10 cellular contexts compared by ENCODE assay signal in genomic region chr7:151566897-151567320, GRCh38. TPM values are rescaled to one million over a fixed set of nuclear protein-coding genes. Genes with fewer than 3 reads are reported as not detected.
DNase-seq lines count a peak whose midpoint lies in the region; ATAC-seq and TF ChIP-seq lines count a peak whose summit lies in the region.
"Had no signal": no experiment of that assay in that cellular context is flagged by ENCODE, and none has a peak within 500 bp of the region (broad histone marks: within the 10 kb centered on the region; RNA-seq: fewer than 3 reads in every experiment).

No MANE protein-coding gene starts in this region.

- POLR2A ChIA-PET in AG04449 (lab: Yijun Ruan, JAX), result no interaction called here

- TF ChIP-seq POLR2A in NB4 (IDR thresholded peaks at IDR 0.05; ENCODE audit: extremely low read depth, insufficient read length), result no peak

- H3K4me3 ChIP-seq in AG04449 (ENCODE audit: low read depth, low read length) (no peak overlapping the region), NB4 (ENCODE audit: low read depth, low read length) (no peak overlapping the region)
- H3K4me3 ChIP-seq: tibial artery had no signal

- H3K27ac ChIP-seq in caudate nucleus (ENCODE audit: low read depth, low read length), result peak overlapping the region; percentile 3

- ATAC-seq in left lobe of liver, result peak; percentile 31

- CTCF ChIA-PET in AG04449 (lab: Yijun Ruan, JAX), result interaction anchor here (0.7 to 11.8 kb wide), 4 partner anchors 10 to 192 kb away, joined by 3 to 270 read pairs (median 4); no protein-coding TSS in a partner anchor

- peak; percentile 31 for DNase-seq in AG04449 (ENCODE audit: low read depth, low spot score)
- DNase-seq in NB4 (ENCODE audit: low read depth), result peak; percentile 82
- DNase-seq in caudate nucleus (lab: John Stamatoyannopoulos, UW), result peak in 1 of 61 donors; percentile 34
- no peak for DNase-seq in left lobe of liver (ENCODE audit: low spot score)
- no peak for DNase-seq in SHP77 (lab: John Stamatoyannopoulos, UW)
- no peak for DNase-seq in DMS114 treated with DMSO at 0.1 percent for 48 hours (lab: John Stamatoyannopoulos, UW; ENCODE audit: unreplicated experiment)
- DNase-seq in NCI-H146 (lab: John Stamatoyannopoulos, UW), result no peak
- DNase-seq in OCI-M2 (lab: John Stamatoyannopoulos, UW; ENCODE audit: unreplicated experiment), result no peak
- DNase-seq: NCI-H2227 treated with DMSO at 0.1 percent for 48 hours had no signal

- TF ChIP-seq CTCF in AG04449 (IDR thresholded peaks at IDR 0.05; ENCODE audit: insufficient read depth, low read length, missing control alignments) (no peak), NB4 (IDR thresholded peaks at IDR 0.05; ENCODE audit: low read depth, low read length) (no peak)

RNA-seq across cellular contexts. Expression of gene RHEB, which starts 47.2 kb away (rescaled TPM):
- total RNA-seq in left lobe of liver, result 34.0 TPM

Comparison
In these comparisons a context has a peak if more than half of its experiments do, and no peak if none do; other contexts are left out.
1. DNase-seq: peak in AG04449 (single experiment) and NB4 (single experiment); none in left lobe of liver (single experiment), SHP77 (0 of 2), DMS114 treated with DMSO at 0.1 percent for 48 hours (single experiment), NCI-H146 (single experiment) and OCI-M2 (single experiment).